ENCODE assay signal across 21 cellular contexts in the genomic region with DNA sequence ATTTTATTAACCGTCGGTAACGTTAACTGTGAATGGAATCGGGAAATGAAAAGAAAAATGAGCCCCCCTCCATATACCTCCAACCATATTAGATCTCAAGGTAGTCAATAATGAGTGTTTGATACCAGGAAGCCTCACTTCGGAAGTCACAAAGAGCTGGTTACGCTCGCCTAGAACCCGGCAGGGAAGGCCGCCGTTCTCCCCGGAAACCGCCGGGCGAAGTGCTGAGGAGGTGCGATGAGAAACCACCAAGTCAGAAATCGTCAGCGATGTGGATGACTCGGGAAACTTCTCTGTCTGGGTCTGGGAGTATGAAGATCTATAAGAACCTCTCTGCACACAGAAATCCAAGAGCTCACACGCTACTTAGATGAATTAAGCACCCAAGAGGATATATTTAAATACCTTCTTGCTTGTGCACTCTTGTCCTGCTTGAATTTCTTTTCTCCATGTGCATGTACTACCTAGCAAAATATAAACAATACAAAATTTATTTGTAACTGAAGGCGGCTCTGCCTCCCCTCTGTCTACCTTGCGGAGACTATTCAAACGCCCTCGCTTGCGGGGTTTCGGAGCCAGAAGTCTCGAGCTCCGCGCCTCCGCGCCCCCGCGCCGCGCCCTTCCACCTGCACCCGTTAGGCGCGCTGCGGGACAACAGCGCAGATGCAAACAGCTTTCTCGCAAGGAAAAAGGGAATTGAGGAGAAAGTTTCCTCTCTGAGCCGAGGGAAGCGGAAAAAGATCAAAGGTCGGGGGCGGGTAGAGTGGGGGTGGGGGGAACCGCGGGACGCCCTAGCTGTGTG. TPM values are rescaled to one million over a fixed set of nuclear protein-coding genes. Genes with fewer than 3 reads are reported as not detected.
DNase-seq lines count a peak whose midpoint lies in the region; ATAC-seq and TF ChIP-seq lines count a peak whose summit lies in the region.
"Had no signal": no experiment of that assay in that cellular context is flagged by ENCODE, and none has a peak within 500 bp of the region (broad histone marks: within the 10 kb centered on the region; RNA-seq: fewer than 3 reads in every experiment).

No MANE protein-coding gene starts in this region.

- H3K9me3 ChIP-seq in WERI-Rb-1 (ENCODE audit: severe bottlenecking), result peaks cover 5% of the 10 kb centered on the region
- H3K9me3 ChIP-seq in iPS-15b (ENCODE audit: control insufficient read depth, insufficient read depth, low read length), result no peaks in the 10 kb centered on the region
- H3K9me3 ChIP-seq in osteoblast (ENCODE audit: low read depth, low read length), result no peaks in the 10 kb centered on the region
- H3K9me3 ChIP-seq: BE2C, Peyer's patch, psoas muscle had no signal

- POLR2A ChIA-PET in activated CD4-positive, alpha-beta T cell treated with anti-CD3 and anti-CD28 coated beads for 36 hours (lab: Charles Lee), result no interaction called here

- H4K20me1 ChIP-seq in osteoblast (ENCODE audit: insufficient read depth, low read length), result no peaks in the 10 kb centered on the region

- no peak overlapping the region for H3K27ac Mint-ChIP-seq in activated CD4-positive, alpha-beta T cell treated with anti-CD3 and anti-CD28 coated beads, Interleukin-2, amount 10 ng/mL, durations not matched to agents 24 days and 14 days
- H3K27ac Mint-ChIP-seq in activated CD4-positive, alpha-beta T cell treated with anti-CD3 and anti-CD28 coated beads for 36 hours, result no peak overlapping the region
- H3K27ac Mint-ChIP-seq: HFFc6 had no signal

- H3K4me2 ChIP-seq in osteoblast (ENCODE audit: insufficient read depth, low read length), result no peak overlapping the region

- H3K79me2 ChIP-seq in osteoblast (ENCODE audit: insufficient read depth, low read length), result no peaks in the 10 kb centered on the region

- no peak for TF ChIP-seq CTCF in WERI-Rb-1 (IDR thresholded peaks at IDR 0.05; ENCODE audit: low read depth, low read length)
- no peak for TF ChIP-seq CTCF in osteoblast (IDR thresholded peaks at IDR 0.05; ENCODE audit: extremely low read depth, low read depth, low read length)

- H3K4me1 ChIP-seq in iPS-15b (ENCODE audit: control insufficient read depth, insufficient read depth, low read length) (peaks cover 5% of the 10 kb centered on the region), osteoblast (ENCODE audit: insufficient read depth, low read length) (peaks cover 3% of the 10 kb centered on the region)
- H3K4me1 ChIP-seq: BE2C had no signal

- no peaks in the 10 kb centered on the region for H3K36me3 ChIP-seq in WERI-Rb-1
- no peaks in the 10 kb centered on the region for H3K36me3 ChIP-seq in iPS-15b (ENCODE audit: control insufficient read depth, insufficient read depth, low read length)
- H3K36me3 ChIP-seq in osteoblast (ENCODE audit: insufficient read depth, low read length), result no peaks in the 10 kb centered on the region
- H3K36me3 ChIP-seq: BE2C, Peyer's patch had no signal

- no peak overlapping the region for H2AFZ ChIP-seq in osteoblast (ENCODE audit: low read length)

- no peak for ATAC-seq in activated CD4-positive, alpha-beta T cell treated with anti-CD3 and anti-CD28 coated beads for 36 hours
- ATAC-seq in GM19463 (IDR thresholded peaks at IDR 0.05; ENCODE audit: unreplicated experiment), result no peak
- ATAC-seq: GM12878, psoas muscle had no signal

- peaks cover 2% of the 10 kb centered on the region for H3K36me3 Mint-ChIP-seq in activated CD4-positive, alpha-beta T cell treated with anti-CD3 and anti-CD28 coated beads, Interleukin-2, amount 10 ng/mL, durations not matched to agents 24 days and 14 days (ENCODE audit: low read depth)
- H3K36me3 Mint-ChIP-seq in activated CD4-positive, alpha-beta T cell treated with anti-CD3 and anti-CD28 coated beads for 36 hours (ENCODE audit: low read depth), result no peaks in the 10 kb centered on the region

- H3K9ac ChIP-seq in iPS-15b (ENCODE audit: low read depth, low read length), result no peak overlapping the region

- peaks cover 13% of the 10 kb centered on the region for H3K9me3 Mint-ChIP-seq in activated CD4-positive, alpha-beta T cell treated with anti-CD3 and anti-CD28 coated beads, Interleukin-2, amount 10 ng/mL, durations not matched to agents 24 days and 14 days
- H3K9me3 Mint-ChIP-seq in activated CD4-positive, alpha-beta T cell treated with anti-CD3 and anti-CD28 coated beads for 36 hours (ENCODE audit: low read depth), result peaks cover 2% of the 10 kb centered on the region

- intact Hi-C loops in activated CD4-positive, alpha-beta T cell treated with anti-CD3 and anti-CD28 coated beads, Interleukin-2, amount 10 ng/mL, durations not matched to agents 24 days and 14 days (cut with micrococcal nuclease), result loop anchor here (1.0 to 5.0 kb wide), 2 partner anchors 17 to 101 kb away; partner anchors contain the start of gene CDS1
- intact Hi-C loops in activated CD4-positive, alpha-beta T cell treated with anti-CD3 and anti-CD28 coated beads for 36 hours (cut with DNase I, micrococcal nuclease), result loop anchor here in 1 of 2 experiments (2.0 kb wide), 1 partner anchor 20 kb away; no protein-coding TSS in a partner anchor

- H3K4me3 ChIP-seq in WERI-Rb-1 (ENCODE audit: low read depth, low read length), result peak overlapping the region; percentile 14; the same call in 1 of the 2 replicates
- peak overlapping the region; percentile 43 for H3K4me3 ChIP-seq in iPS-15b (ENCODE audit: low read depth, low read length)
- H3K4me3 ChIP-seq in osteoblast (ENCODE audit: insufficient read depth, low read length), result no peak overlapping the region
- H3K4me3 ChIP-seq: GM12878, Peyer's patch, psoas muscle had no signal

- H3K27ac ChIP-seq in WERI-Rb-1 (no peak overlapping the region), osteoblast (ENCODE audit: low read depth, low read length) (no peak overlapping the region)
- H3K27ac ChIP-seq: Peyer's patch, psoas muscle had no signal

- H3K4me3 Mint-ChIP-seq in activated CD4-positive, alpha-beta T cell treated with anti-CD3 and anti-CD28 coated beads, Interleukin-2, amount 10 ng/mL, durations not matched to agents 24 days and 14 days, result no peak overlapping the region
- no peak overlapping the region for H3K4me3 Mint-ChIP-seq in activated CD4-positive, alpha-beta T cell treated with anti-CD3 and anti-CD28 coated beads for 36 hours
- H3K4me3 Mint-ChIP-seq: HFFc6 had no signal

- H3K4me1 Mint-ChIP-seq in activated CD4-positive, alpha-beta T cell treated with anti-CD3 and anti-CD28 coated beads, Interleukin-2, amount 10 ng/mL, durations not matched to agents 24 days and 14 days, result peaks cover 2% of the 10 kb centered on the region
- H3K4me1 Mint-ChIP-seq in activated CD4-positive, alpha-beta T cell treated with anti-CD3 and anti-CD28 coated beads for 36 hours, result peaks cover 13% of the 10 kb centered on the region

- peak; percentile 62 for DNase-seq in activated CD4-positive, alpha-beta T cell treated with anti-CD3 and anti-CD28 coated beads, Interleukin-2, amount 10 ng/mL, durations not matched to agents 24 days and 14 days
- DNase-seq in activated CD4-positive, alpha-beta T cell treated with anti-CD3 and anti-CD28 coated beads for 36 hours, result no peak
- DNase-seq in WERI-Rb-1 (no peak), osteoblast (ENCODE audit: insufficient read length, low spot score, missing footprints) (peak; percentile 14), OCI-M1 (lab: John Stamatoyannopoulos, UW) (no peak), SW480 (ENCODE audit: low spot score) (no peak)
- DNase-seq: 8988T; activated CD4-positive, alpha-beta T cell treated with anti-CD3 and anti-CD28 coated beads for 4 hours; activated naive CD8-positive, alpha-beta T cell treated with anti-CD3 and anti-CD28 coated beads, Interleukin-2, amount 10 ng/mL, durations not matched to agents 7 days and 5 days; BE2C; cortex of kidney; foreskin fibroblast; GDM1; HFFc6; NCI-H1436; Peyer's patch; psoas muscle; stimulated activated CD4-positive, alpha-beta T cell treated with anti-CD3 and anti-CD28 coated beads, Interleukin-12 subunit alpha, Interleukin-12 subunit beta, amount 100 ng/mL, for 4 hours had no signal

- H3K27me3 Mint-ChIP-seq in activated CD4-positive, alpha-beta T cell treated with anti-CD3 and anti-CD28 coated beads, Interleukin-2, amount 10 ng/mL, durations not matched to agents 24 days and 14 days, result peaks cover 73% of the 10 kb centered on the region
- peaks cover 76% of the 10 kb centered on the region for H3K27me3 Mint-ChIP-seq in activated CD4-positive, alpha-beta T cell treated with anti-CD3 and anti-CD28 coated beads for 36 hours

- CTCF ChIA-PET in activated CD4-positive, alpha-beta T cell treated with anti-CD3 and anti-CD28 coated beads for 36 hours (lab: Charles Lee), result interaction anchor here (0.5 to 1.4 kb wide), 3 partner anchors 10 to 1040 kb away, joined by 4 to 6 read pairs (median 5); no protein-coding TSS in a partner anchor

- H3K27me3 ChIP-seq in WERI-Rb-1 (ENCODE audit: insufficient read depth, low read depth, severe bottlenecking) (peaks cover 62% of the 10 kb centered on the region), iPS-15b (ENCODE audit: control insufficient read depth, insufficient read depth, low read length) (peaks cover 80% of the 10 kb centered on the region), osteoblast (ENCODE audit: insufficient read depth, low read length) (peaks cover 75% of the 10 kb centered on the region)
- H3K27me3 ChIP-seq: BE2C had no signal

RNA-seq across cellular contexts. Expression of gene NKX6-1, which starts 17.8 kb away (rescaled TPM):
- not detected in 2 replicates for total RNA-seq in activated CD4-positive, alpha-beta T cell treated with anti-CD3 and anti-CD28 coated beads, Interleukin-2, amount 10 ng/mL, durations not matched to agents 24 days and 14 days
- total RNA-seq in activated CD4-positive, alpha-beta T cell treated with anti-CD3 and anti-CD28 coated beads for 36 hours, result not detected
- total RNA-seq in osteoblast, result under 0.01 TPM in 1 of 2 replicates, not detected in the other
- total RNA-seq: activated naive CD8-positive, alpha-beta T cell treated with anti-CD3 and anti-CD28 coated beads, Interleukin-2, amount 10 ng/mL, durations not matched to agents 7 days and 5 days; GM12878; HFFc6; Peyer's patch had no signal

Comparison
In these comparisons a context has a peak if more than half of its experiments do, and no peak if none do; other contexts are left out.
1. DNase-seq: peak in activated CD4-positive, alpha-beta T cell treated with anti-CD3 and anti-CD28 coated beads, Interleukin-2, amount 10 ng/mL, durations not matched to agents 24 days and 14 days (single experiment) and osteoblast (single experiment); none in activated CD4-positive, alpha-beta T cell treated with anti-CD3 and anti-CD28 coated beads for 36 hours (single experiment), WERI-Rb-1 (single experiment), OCI-M1 (single experiment) and SW480 (single experiment).